8 cellular contexts compared by ENCODE assay signal in the genomic region with DNA sequence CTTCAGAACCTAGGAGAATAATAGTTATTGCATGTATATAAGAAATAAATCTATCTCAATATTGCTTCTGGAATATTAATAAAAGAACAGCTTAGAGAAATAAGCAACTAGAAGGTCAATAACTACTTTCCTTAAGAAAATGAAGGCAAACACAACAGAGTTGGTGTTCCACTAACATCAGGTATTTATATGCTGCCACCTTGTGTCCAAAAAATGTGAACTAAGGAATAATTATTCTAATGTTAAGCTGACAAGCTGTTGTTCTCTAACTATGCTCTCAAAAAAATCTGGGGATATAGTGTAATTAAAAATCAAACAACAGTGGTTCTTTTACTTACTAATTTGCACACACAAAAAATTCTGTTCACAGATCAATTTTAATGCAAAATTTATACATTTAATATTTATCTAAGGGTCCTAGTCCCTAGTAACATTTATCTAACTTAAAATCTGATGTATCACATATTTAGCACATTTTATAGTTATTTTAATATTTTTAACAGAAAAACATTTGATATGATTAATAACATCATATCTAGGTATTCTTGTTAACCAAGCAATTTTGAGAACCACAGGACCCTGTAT. TPM values are rescaled to one million over a fixed set of nuclear protein-coding genes. Genes with fewer than 3 reads are reported as not detected.
DNase-seq lines count a peak whose midpoint lies in the region; ATAC-seq and TF ChIP-seq lines count a peak whose summit lies in the region.

No MANE protein-coding gene starts in this region.

- no peaks in the 10 kb centered on the region for H3K4me1 ChIP-seq in OCI-LY1 (ENCODE audit: insufficient read depth, low read length, severe bottlenecking)
- peaks cover 9% of the 10 kb centered on the region for H3K4me1 ChIP-seq in muscle layer of colon (ENCODE audit: insufficient read depth, low read length)

- H3K4me3 Mint-ChIP-seq in effector memory CD8-positive, alpha-beta T cell: no peak overlapping the region

- TF ChIP-seq CTCF in OCI-LY1 (IDR thresholded peaks at IDR 0.05; ENCODE audit: low read length): peak; percentile 51

- no peaks in the 10 kb centered on the region for H3K79me2 ChIP-seq in OCI-LY1 (ENCODE audit: insufficient read depth, low read length)

- peak; percentile 39 to 60 for DNase-seq in AML-193 (lab: John Stamatoyannopoulos, UW)
- peak; percentile 9 to 22 (median 9) for DNase-seq in effector memory CD8-positive, alpha-beta T cell
- no peak for DNase-seq in effector CD4-positive, alpha-beta T cell
- DNase-seq in occipital lobe (lab: John Stamatoyannopoulos, UW): no peak

- no peaks in the 10 kb centered on the region for H3K4me1 Mint-ChIP-seq in effector memory CD8-positive, alpha-beta T cell (ENCODE audit: low read depth in 2 of 2)

- H3K9me2 ChIP-seq in OCI-LY1 (ENCODE audit: low read depth, low read length): no peaks in the 10 kb centered on the region

- H3K4me2 ChIP-seq in OCI-LY1 (ENCODE audit: low read length): no peak overlapping the region

- H3K27ac ChIP-seq in OCI-LY1 (ENCODE audit: low read depth, low read length, poor library complexity, severe bottlenecking) (no peak overlapping the region), muscle layer of colon (ENCODE audit: low read depth, low read length) (peak overlapping the region; percentile 30)

- H3K9me3 ChIP-seq in OCI-LY1 (ENCODE audit: low read length) (no peaks in the 10 kb centered on the region), muscle layer of colon (ENCODE audit: low read length) (no peaks in the 10 kb centered on the region)

- H3K4me3 ChIP-seq in OCI-LY1 (ENCODE audit: low read depth, low read length, poor library complexity, severe bottlenecking): no peak overlapping the region
- H3K4me3 ChIP-seq in muscle layer of colon (ENCODE audit: low read depth in 1 of 2, low read length in 2 of 2): no peak overlapping the region

- H3K27me3 Mint-ChIP-seq in effector memory CD8-positive, alpha-beta T cell: no peaks in the 10 kb centered on the region

- H3K36me3 ChIP-seq in OCI-LY1 (ENCODE audit: insufficient read depth, low read length) (peaks cover 50% of the 10 kb centered on the region), muscle layer of colon (ENCODE audit: insufficient read depth, low read length) (no peaks in the 10 kb centered on the region)

- no peak overlapping the region for H3K27ac Mint-ChIP-seq in effector memory CD8-positive, alpha-beta T cell

- H3K27me3 ChIP-seq in OCI-LY1 (ENCODE audit: insufficient read depth, low read length) (no peaks in the 10 kb centered on the region), muscle layer of colon (ENCODE audit: control insufficient read depth in 1 of 2, insufficient read depth in 2 of 2, low read length in 2 of 2) (no peaks in the 10 kb centered on the region)

- H3K36me3 Mint-ChIP-seq in effector memory CD8-positive, alpha-beta T cell (ENCODE audit: insufficient read depth): peaks cover 8% of the 10 kb centered on the region

- no peak overlapping the region for H3K9ac ChIP-seq in OCI-LY1 (ENCODE audit: low read length)
- no peak overlapping the region for H3K9ac ChIP-seq in muscle layer of colon (ENCODE audit: low read length)

- H3F3A ChIP-seq in OCI-LY1 (ENCODE audit: insufficient read depth, low read length): no peaks in the 10 kb centered on the region

- H2AFZ ChIP-seq in OCI-LY1 (ENCODE audit: low read length): no peak overlapping the region

- H3K9me3 Mint-ChIP-seq in effector memory CD8-positive, alpha-beta T cell: no peaks in the 10 kb centered on the region

- H4K20me1 ChIP-seq in OCI-LY1 (ENCODE audit: insufficient read depth, low read length): no peaks in the 10 kb centered on the region

- ATAC-seq in GM18520 (IDR thresholded peaks at IDR 0.05; ENCODE audit: unreplicated experiment) (peak; percentile 68), HG03565 (IDR thresholded peaks at IDR 0.05; ENCODE audit: unreplicated experiment) (peak; percentile 67)
- ATAC-seq in effector memory CD8-positive, alpha-beta T cell (replicated peaks): peak; percentile 70

RNA-seq across cellular contexts. Expression of a gene that starts 39.6 kb away (rescaled TPM):
- total RNA-seq in occipital lobe: 53.0 TPM

RNA-seq across cellular contexts. Expression of a gene that starts 39.9 kb away (rescaled TPM):
- total RNA-seq in occipital lobe: 448 TPM

Comparison
In these comparisons a context has a peak if more than half of its experiments do, and no peak if none do; other contexts are left out.
1. DNase-seq: peak in AML-193 (2 of 2) and effector memory CD8-positive, alpha-beta T cell (3 of 3); none in effector CD4-positive, alpha-beta T cell (single experiment) and occipital lobe (single experiment).
2. Peak in every context shown above with its lines, with median percentiles within 50 percentile points of each other: ATAC-seq.